Comparison of ENCODE assay signal across 9 cellular contexts in genomic region chr22:49855491-49855911, GRCh38. TPM values are rescaled to one million over a fixed set of nuclear protein-coding genes. Genes with fewer than 3 reads are reported as not detected.
DNase-seq lines count a peak whose midpoint lies in the region; ATAC-seq, FAIRE-seq and TF ChIP-seq lines count a peak whose summit lies in the region.
"Had no signal": no experiment of that assay in that cellular context is flagged by ENCODE, and none has a peak within 500 bp of the region (broad histone marks: within the 10 kb centered on the region; RNA-seq: fewer than 3 reads in every experiment).

No MANE protein-coding gene starts in this region.

- H3K4me1 Mint-ChIP-seq in T-cell: peaks cover 56 to 64% (median 61%) of the 10 kb centered on the region in 3 donors

- no peaks in the 10 kb centered on the region for H3K9me3 ChIP-seq in small intestine (ENCODE audit: control insufficient read depth, low read depth)

- no peak for ATAC-seq in T-cell (replicated peaks in 1 of 4)
- no peak for ATAC-seq in HG03432 (IDR thresholded peaks at IDR 0.05; ENCODE audit: unreplicated experiment)

- H3K27me3 ChIP-seq in small intestine (ENCODE audit: control insufficient read depth in 2 of 2, insufficient read depth in 2 of 2, low read length in 2 of 2): peaks cover 0 to 2% of the 10 kb centered on the region in 2 donors

- 8 to 28% (median 13%) methylated on average over 8 of the region's 8 CpGs for WGBS in small intestine, 3 donors

- H3K4me3 Mint-ChIP-seq in T-cell: peak overlapping the region; percentile 96 to 98 (median 96)

- no peaks in the 10 kb centered on the region for H3K36me3 ChIP-seq in small intestine (ENCODE audit: control insufficient read depth in 2 of 2, insufficient read depth in 2 of 2, low read length in 2 of 2)
- H3K36me3 ChIP-seq: cardiac muscle cell had no signal

- peaks cover 0 to 5% of the 10 kb centered on the region in 2 donors for H3K4me1 ChIP-seq in small intestine (ENCODE audit: control insufficient read depth in 2 of 2, insufficient read depth in 1 of 2, low read depth in 1 of 2, low read length in 1 of 2)

- H3K4me3 ChIP-seq in fibroblast of mammary gland (ENCODE audit: control insufficient read depth, low read depth, low read length) (peak overlapping the region; percentile 68), small intestine (ENCODE audit: low read depth in 1 of 2, low read length in 2 of 2) (peak overlapping the region in 1 of 2 donors; percentile 79)

- H3K9me3 Mint-ChIP-seq in T-cell: no peaks in the 10 kb centered on the region

- H3K36me3 Mint-ChIP-seq in T-cell: peaks cover 3% of the 10 kb centered on the region

- H3K27me3 Mint-ChIP-seq in T-cell: peaks cover 0 to 4% of the 10 kb centered on the region in 2 donors

- no peak for TF ChIP-seq CTCF in fibroblast of mammary gland (conservative IDR thresholded peaks at IDR 0.05; ENCODE audit: control insufficient read depth, insufficient read depth, low read depth, low read length)

- FAIRE-seq in small intestine (lab: Jason Lieb, UNC): no peak

- peak overlapping the region; percentile 93 to 97 for H3K27ac Mint-ChIP-seq in T-cell

- DNase-seq in NCI-H510A treated with DMSO at 0.1 percent for 48 hours (lab: John Stamatoyannopoulos, UW) (peak; percentile 16), NCI-H510A (lab: John Stamatoyannopoulos, UW) (no peak), T-cell (no peak), fibroblast of mammary gland (ENCODE audit: low read depth) (peak; percentile 22), small intestine (peak; percentile 49), GM19238 (ENCODE audit: insufficient read length, low spot score) (no peak), NCI-H2227 (lab: John Stamatoyannopoulos, UW; ENCODE audit: unreplicated experiment) (no peak)

- CTCF ChIA-PET in T-cell (lab: Charles Lee): interaction anchor here in 1 of 2 donors (0.7 kb wide), 1 partner anchor 13 kb away, joined by 3 read pairs; no protein-coding TSS in a partner anchor

- POLR2A ChIA-PET in T-cell (lab: Charles Lee): interaction anchor here in 1 of 2 donors (0.5 to 1.1 kb wide), 2 partner anchors 17 to 34 kb away, joined by 3 read pairs; no protein-coding TSS in a partner anchor

- peak overlapping the region in 1 of 2 donors; percentile 15 for H3K27ac ChIP-seq in small intestine (ENCODE audit: low read depth in 1 of 2, low read length in 1 of 2)
- H3K27ac ChIP-seq: cardiac muscle cell had no signal

RNA-seq across cellular contexts. Expression of gene ZBED4, which starts 1.9 kb away (rescaled TPM):
- total RNA-seq in T-cell: 10 to 100 TPM; 16.7 to 19.5 (median 18.3) TPM
- polyA plus RNA-seq in small intestine: 1 to 10 TPM; 3.2 to 7.8 (median 3.4) TPM

RNA-seq across cellular contexts. Expression of gene BRD1, which starts 27.8 kb away (rescaled TPM):
- total RNA-seq in T-cell: 100 to 1,000 TPM in 2 of 5 donors, 10 to 100 TPM in 3; 86.4 to 140 (median 92.9) TPM
- polyA plus RNA-seq in small intestine: 10 to 100 TPM; 18.5 to 28.4 (median 19.5) TPM

Comparison
In these comparisons a context has a peak if more than half of its experiments do, and no peak if none do; other contexts are left out.
1. DNase-seq: peak in NCI-H510A treated with DMSO at 0.1 percent for 48 hours (single experiment), fibroblast of mammary gland (single experiment) and small intestine (single experiment); none in NCI-H510A (single experiment), T-cell (0 of 34), GM19238 (single experiment) and NCI-H2227 (single experiment).